In genomic region chr1:9872430-9873165, GRCh38 we compare ENCODE assay signal across 15 cellular contexts. TPM values are rescaled to one million over a fixed set of nuclear protein-coding genes. Genes with fewer than 3 reads are reported as not detected.
DNase-seq lines count a peak whose midpoint lies in the region; ATAC-seq and TF ChIP-seq lines count a peak whose summit lies in the region.
"Had no signal": no experiment of that assay in that cellular context is flagged by ENCODE, and none has a peak within 500 bp of the region (broad histone marks: within the 10 kb centered on the region; RNA-seq: fewer than 3 reads in every experiment).

No MANE protein-coding gene starts in this region.

- no peak for TF ChIP-seq EP300 in suprapubic skin (IDR thresholded peaks at IDR 0.05)

- no peak overlapping the region for H3K4me2 ChIP-seq in smooth muscle cell

- H2AFZ ChIP-seq in smooth muscle cell (ENCODE audit: low read depth) = no peak overlapping the region

- peaks cover 33 to 98% (median 51%) of the 10 kb centered on the region in 3 donors for H3K4me1 ChIP-seq in esophagus squamous epithelium
- H3K4me1 ChIP-seq in suprapubic skin = peaks cover 83% of the 10 kb centered on the region
- H3K4me1 ChIP-seq in smooth muscle cell (ENCODE audit: low read depth) = peaks cover 7% of the 10 kb centered on the region
- H3K4me1 ChIP-seq in left lung = peaks cover 0 to 12% of the 10 kb centered on the region in 2 donors

- intact Hi-C loops in esophagus squamous epithelium (cut with DNase I) (no loop called here), left lung (cut with DNase I) (loop anchor here in 1 of 2 donors (10.0 kb wide), 1 partner anchor 62 kb away; no protein-coding TSS in a partner anchor)

- H3K36me3 ChIP-seq in esophagus squamous epithelium (peaks cover 0 to 44% (median 12%) of the 10 kb centered on the region in 3 donors), suprapubic skin (peaks cover 44% of the 10 kb centered on the region), smooth muscle cell (ENCODE audit: low read depth) (no peaks in the 10 kb centered on the region), left lung (peaks cover 0 to 39% of the 10 kb centered on the region in 2 donors)

- no peaks in the 10 kb centered on the region for H3K79me2 ChIP-seq in smooth muscle cell (ENCODE audit: low read depth)

- DNase-seq in NCI-H2227 (lab: John Stamatoyannopoulos, UW; ENCODE audit: unreplicated experiment) (peak; percentile 16), NCI-H2227 treated with DMSO at 0.1 percent for 48 hours (lab: John Stamatoyannopoulos, UW) (no peak), RPMI7951 (ENCODE audit: low read depth) (peak; percentile 40), esophagus squamous epithelium (lab: John Stamatoyannopoulos, UW) (no peak), suprapubic skin (ENCODE audit: low spot score in 2 of 2) (no peak), smooth muscle cell (lab: John Stamatoyannopoulos, UW; ENCODE audit: unreplicated experiment) (no peak), left lung (no peak)
- DNase-seq: activated CD4-positive, alpha-beta T cell treated with anti-CD3 and anti-CD28 coated beads for 36 hours; activated T-cell treated with anti-CD3 and anti-CD28 coated beads, Interleukin-2, amount 50 U/mL, for 24 hours; dermis blood vessel endothelial cell; NCI-H2029 treated with DMSO at 0.1 percent for 48 hours; spleen; stomach had no signal

- no peak for TF ChIP-seq CTCF in esophagus squamous epithelium (IDR thresholded peaks at IDR 0.05)
- no peak for TF ChIP-seq CTCF in suprapubic skin (IDR thresholded peaks at IDR 0.05)
- TF ChIP-seq CTCF in smooth muscle cell (IDR thresholded peaks at IDR 0.05; ENCODE audit: borderline replicate concordance, insufficient read depth, poor library complexity, severe bottlenecking) = no peak
- no peak for TF ChIP-seq CTCF in left lung (IDR thresholded peaks at IDR 0.05)

- H3K9me3 ChIP-seq in esophagus squamous epithelium = no peaks in the 10 kb centered on the region
- H3K9me3 ChIP-seq in suprapubic skin = no peaks in the 10 kb centered on the region
- no peaks in the 10 kb centered on the region for H3K9me3 ChIP-seq in smooth muscle cell (replicated peaks; ENCODE audit: low read depth)
- no peaks in the 10 kb centered on the region for H3K9me3 ChIP-seq in left lung
- H3K9me3 ChIP-seq: spleen, stomach had no signal

- WGBS in esophagus squamous epithelium, 2 donors = 0 to 41% methylated on average over 1 to 4 of the region's 11 CpGs
- WGBS in suprapubic skin = 63% methylated on average over 5 of the region's 11 CpGs
- WGBS in smooth muscle cell (ENCODE audit: low lambda C conversion rate) = 86% methylated on average over 11 of the region's 11 CpGs

- no peak overlapping the region for H3K4me3 ChIP-seq in esophagus squamous epithelium
- H3K4me3 ChIP-seq in suprapubic skin = no peak overlapping the region
- H3K4me3 ChIP-seq in smooth muscle cell = no peak overlapping the region
- no peak overlapping the region for H3K4me3 ChIP-seq in left lung
- H3K4me3 ChIP-seq: spleen, stomach had no signal

- H4K20me1 ChIP-seq in smooth muscle cell (ENCODE audit: low read depth) = no peaks in the 10 kb centered on the region

- ATAC-seq in left lung = no peak
- no peak for ATAC-seq in GM21360 (IDR thresholded peaks at IDR 0.05; ENCODE audit: unreplicated experiment)
- ATAC-seq: activated CD4-positive, alpha-beta T cell treated with anti-CD3 and anti-CD28 coated beads for 36 hours had no signal

- H3K27ac ChIP-seq in esophagus squamous epithelium (peak overlapping the region; percentile 52 to 89 (median 70)), suprapubic skin (peak overlapping the region; percentile 83), smooth muscle cell (ENCODE audit: low read depth) (no peak overlapping the region), left lung (no peak overlapping the region)
- H3K27ac ChIP-seq: HL-60, spleen, stomach had no signal

- H3F3A ChIP-seq in smooth muscle cell (ENCODE audit: low read depth) = no peaks in the 10 kb centered on the region

- no peaks in the 10 kb centered on the region for H3K27me3 ChIP-seq in esophagus squamous epithelium
- no peaks in the 10 kb centered on the region for H3K27me3 ChIP-seq in suprapubic skin
- H3K27me3 ChIP-seq in smooth muscle cell (ENCODE audit: low read depth) = no peaks in the 10 kb centered on the region
- no peaks in the 10 kb centered on the region for H3K27me3 ChIP-seq in left lung
- H3K27me3 ChIP-seq: stomach had no signal

- no peak overlapping the region for H3K9ac ChIP-seq in smooth muscle cell (ENCODE audit: low read depth)

- TF ChIP-seq POLR2A in esophagus squamous epithelium (IDR thresholded peaks at IDR 0.05) (no peak), suprapubic skin (IDR thresholded peaks at IDR 0.05) (no peak)

RNA-seq across cellular contexts. Expression of gene CTNNBIP1, which starts 37.5 kb away (rescaled TPM):
- total RNA-seq in RPMI7951 (2014; rRNA removed; shearing (Covaris generic)) = 30.6 and 37.0 TPM in 2 replicates
- total RNA-seq in esophagus squamous epithelium (100 to 1,000 TPM in 2 of 4 donors, 10 to 100 TPM in 2; 76.1 to 186 (median 118) TPM), suprapubic skin (100 to 1,000 TPM; 197 to 538 (median 406) TPM), smooth muscle cell (27.7 and 30.6 TPM in 2 replicates), left lung (10 to 100 TPM; 30.2 to 40.9 TPM)
- polyA plus RNA-seq in smooth muscle cell = 52.4 and 55.1 TPM in 2 replicates

RNA-seq across cellular contexts. Expression of gene CLSTN1, which starts 48.8 kb away (rescaled TPM):
- 48.3 and 53.6 TPM in 2 replicates for total RNA-seq in RPMI7951 (2014; rRNA removed; shearing (Covaris generic))
- total RNA-seq in esophagus squamous epithelium (10 to 100 TPM; 57.3 to 68.4 (median 65.3) TPM), suprapubic skin (100 to 1,000 TPM; 118 to 202 (median 165) TPM), smooth muscle cell (45.4 and 51.3 TPM in 2 replicates), left lung (100 to 1,000 TPM in 1 of 2 donors, 10 to 100 TPM in 1; 73.1 to 106 TPM)
- polyA plus RNA-seq in smooth muscle cell = 83.5 and 90.8 TPM in 2 replicates

Comparison
In these comparisons a context has a peak if more than half of its experiments do, and no peak if none do; other contexts are left out.
1. DNase-seq: peak in NCI-H2227 (single experiment) and RPMI7951 (single experiment); none in NCI-H2227 treated with DMSO at 0.1 percent for 48 hours (single experiment), esophagus squamous epithelium (single experiment), suprapubic skin (0 of 2), smooth muscle cell (single experiment) and left lung (0 of 2).
2. H3K27ac ChIP-seq: peak in esophagus squamous epithelium (4 of 4) and suprapubic skin (single experiment); none in smooth muscle cell (single experiment) and left lung (0 of 2).